In the genomic region with DNA sequence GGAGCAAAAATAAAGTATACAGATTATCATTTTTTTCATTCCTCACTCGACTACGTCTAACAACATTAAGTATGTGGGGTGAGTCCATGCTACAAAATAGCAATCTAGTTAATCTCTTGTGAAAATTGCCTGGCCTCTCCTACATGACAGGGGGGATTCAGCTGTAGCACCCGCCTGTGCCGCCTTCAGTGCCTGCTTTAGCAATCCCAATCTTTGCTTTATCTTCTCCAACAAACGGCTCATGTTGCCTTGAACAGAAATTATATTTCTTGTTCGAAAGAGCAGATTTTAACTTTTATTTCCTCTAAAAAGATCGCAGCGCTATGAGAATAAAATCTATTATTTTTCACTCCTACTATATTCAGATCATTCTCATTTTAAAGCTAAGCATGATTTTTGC, we compare ENCODE assay signal across 22 cellular contexts. TPM values are rescaled to one million over a fixed set of nuclear protein-coding genes. Genes with fewer than 3 reads are reported as not detected.
A peak's percentile ranks its signal among the peaks of the same experiment; 100 is the strongest.
DNase-seq lines count a peak whose midpoint lies in the region; ATAC-seq and TF ChIP-seq lines count a peak whose summit lies in the region.
"Had no signal": no experiment of that assay in that cellular context is flagged by ENCODE, and none has a peak within 500 bp of the region (broad histone marks: within the 10 kb centered on the region; RNA-seq: fewer than 3 reads in every experiment).

No MANE protein-coding gene starts in this region.

- no peaks in the 10 kb centered on the region for H3K36me3 ChIP-seq in BLaER1
- no peaks in the 10 kb centered on the region for H3K36me3 ChIP-seq in naive thymus-derived CD4-positive, alpha-beta T cell (ENCODE audit: control insufficient read depth in 2 of 3, insufficient read depth in 3 of 3, low read length in 3 of 3)
- H3K36me3 ChIP-seq: thyroid gland had no signal

- no peak for TF ChIP-seq POLR2A in erythroblast (IDR thresholded peaks at IDR 0.05; ENCODE audit: low read length)

- H3K4me1 ChIP-seq in BLaER1: 0 out of 2 replicates have a peak, but pooled peaks cover 3% of the 10 kb centered on the region
- no peaks in the 10 kb centered on the region for H3K4me1 ChIP-seq in naive thymus-derived CD4-positive, alpha-beta T cell (ENCODE audit: control insufficient read depth in 2 of 2, insufficient read depth in 2 of 2, low read length in 2 of 2)

- H3K27me3 Mint-ChIP-seq in endothelial cell (ENCODE audit: unreplicated experiment): peaks cover 17% of the 10 kb centered on the region
- peaks cover 15% of the 10 kb centered on the region for H3K27me3 Mint-ChIP-seq in neural crest cell (ENCODE audit: low read depth)
- H3K27me3 Mint-ChIP-seq in naive thymus-derived CD4-positive, alpha-beta T cell: peaks cover 44 to 60% (median 53%) of the 10 kb centered on the region in 5 donors
- peaks cover 56 to 85% of the 10 kb centered on the region in 2 donors for H3K27me3 Mint-ChIP-seq in stimulated activated naive B cell treated with anti-CD40 and anti-IgM and Interleukin-4, amounts not matched to agents 10 μg/mL and 1 μg/mL and 100 μg/mL, for 72 hours

- H3K4me3 Mint-ChIP-seq in endothelial cell (ENCODE audit: unreplicated experiment): peak overlapping the region; percentile 99
- peak overlapping the region; percentile 96 for H3K4me3 Mint-ChIP-seq in neural crest cell
- no peak overlapping the region for H3K4me3 Mint-ChIP-seq in naive thymus-derived CD4-positive, alpha-beta T cell
- no peak overlapping the region for H3K4me3 Mint-ChIP-seq in stimulated activated naive B cell treated with anti-CD40 and anti-IgM and Interleukin-4, amounts not matched to agents 10 μg/mL and 1 μg/mL and 100 μg/mL, for 72 hours
- H3K4me3 Mint-ChIP-seq: activated B cell treated with CpG ODN at 0.5 μM for 24 hours; activated CD4-positive, alpha-beta memory T cell treated with anti-CD3 and anti-CD28 coated beads for 36 hours; CD8-positive, alpha-beta T cell; T-helper 17 cell had no signal

- H3K36me3 Mint-ChIP-seq in endothelial cell (ENCODE audit: low read depth, unreplicated experiment) (peaks cover 11% of the 10 kb centered on the region), neural crest cell (ENCODE audit: low read depth) (peaks cover 16% of the 10 kb centered on the region)
- H3K36me3 Mint-ChIP-seq in naive thymus-derived CD4-positive, alpha-beta T cell: peaks cover 0 to 11% (median 0%) of the 10 kb centered on the region in 5 donors
- peaks cover 10 to 11% of the 10 kb centered on the region in 2 donors for H3K36me3 Mint-ChIP-seq in stimulated activated naive B cell treated with anti-CD40 and anti-IgM and Interleukin-4, amounts not matched to agents 10 μg/mL and 1 μg/mL and 100 μg/mL, for 72 hours
- H3K36me3 Mint-ChIP-seq: CD8-positive, alpha-beta T cell had no signal

- POLR2A ChIA-PET in naive thymus-derived CD4-positive, alpha-beta T cell (lab: Charles Lee): no interaction called here

- CTCF ChIA-PET in naive thymus-derived CD4-positive, alpha-beta T cell (lab: Charles Lee): no interaction called here

- TF ChIP-seq CTCF in endothelial cell (IDR thresholded peaks at IDR 0.05; ENCODE audit: unreplicated experiment) (no peak), neural crest cell (conservative IDR thresholded peaks at IDR 0.05) (no peak)

- H3K4me3 ChIP-seq in BLaER1: no peak overlapping the region
- no peak overlapping the region for H3K4me3 ChIP-seq in naive thymus-derived CD4-positive, alpha-beta T cell (ENCODE audit: low read length)
- H3K4me3 ChIP-seq: K562, thyroid gland had no signal

- H3K9me3 Mint-ChIP-seq in endothelial cell (ENCODE audit: unreplicated experiment) (no peaks in the 10 kb centered on the region), neural crest cell (no peaks in the 10 kb centered on the region)
- H3K9me3 Mint-ChIP-seq in naive thymus-derived CD4-positive, alpha-beta T cell: peaks cover 0 to 21% (median 3%) of the 10 kb centered on the region in 11 donors
- no peaks in the 10 kb centered on the region for H3K9me3 Mint-ChIP-seq in stimulated activated naive B cell treated with anti-CD40 and anti-IgM and Interleukin-4, amounts not matched to agents 10 μg/mL and 1 μg/mL and 100 μg/mL, for 72 hours
- H3K9me3 Mint-ChIP-seq: activated B cell treated with CpG ODN at 0.5 μM for 24 hours; activated CD4-positive, alpha-beta memory T cell treated with anti-CD3 and anti-CD28 coated beads for 36 hours; CD8-positive, alpha-beta T cell had no signal

- no peak for ATAC-seq in HG02623 (IDR thresholded peaks at IDR 0.05; ENCODE audit: unreplicated experiment)
- ATAC-seq in naive thymus-derived CD4-positive, alpha-beta T cell: no peak
- ATAC-seq in stimulated activated naive B cell treated with anti-CD40 and anti-IgM and Interleukin-4, amounts not matched to agents 10 μg/mL and 1 μg/mL and 100 μg/mL, for 72 hours (replicated peaks): no peak
- ATAC-seq: CD8-positive, alpha-beta T cell; K562; right cardiac atrium; T-helper 17 cell had no signal

- no peak overlapping the region for H3K27ac Mint-ChIP-seq in endothelial cell (ENCODE audit: unreplicated experiment)
- peak overlapping the region; percentile 99 for H3K27ac Mint-ChIP-seq in neural crest cell (ENCODE audit: unreplicated experiment)
- no peak overlapping the region for H3K27ac Mint-ChIP-seq in naive thymus-derived CD4-positive, alpha-beta T cell
- H3K27ac Mint-ChIP-seq in stimulated activated naive B cell treated with anti-CD40 and anti-IgM and Interleukin-4, amounts not matched to agents 10 μg/mL and 1 μg/mL and 100 μg/mL, for 72 hours: no peak overlapping the region
- H3K27ac Mint-ChIP-seq: activated B cell treated with CpG ODN at 0.5 μM for 24 hours; activated CD4-positive, alpha-beta memory T cell treated with anti-CD3 and anti-CD28 coated beads for 36 hours; CD8-positive, alpha-beta T cell; T-helper 17 cell had no signal

- peak overlapping the region; percentile 79; the same call in 1 of the 2 replicates for H3K4me2 ChIP-seq in BLaER1

- intact Hi-C loops in naive thymus-derived CD4-positive, alpha-beta T cell (cut with micrococcal nuclease): no loop called here

- H3K4me1 Mint-ChIP-seq in endothelial cell (ENCODE audit: unreplicated experiment): peaks cover 20% of the 10 kb centered on the region
- H3K4me1 Mint-ChIP-seq in neural crest cell: peaks cover 36% of the 10 kb centered on the region
- H3K4me1 Mint-ChIP-seq in naive thymus-derived CD4-positive, alpha-beta T cell: peaks cover 5 to 16% (median 14%) of the 10 kb centered on the region in 7 donors
- H3K4me1 Mint-ChIP-seq in stimulated activated naive B cell treated with anti-CD40 and anti-IgM and Interleukin-4, amounts not matched to agents 10 μg/mL and 1 μg/mL and 100 μg/mL, for 72 hours: peaks cover 14 to 20% of the 10 kb centered on the region in 2 donors

- no peak overlapping the region for H3K9ac ChIP-seq in BLaER1

- H3K27me3 ChIP-seq in BLaER1: no peaks in the 10 kb centered on the region
- peaks cover 0 to 10% of the 10 kb centered on the region in 2 donors for H3K27me3 ChIP-seq in naive thymus-derived CD4-positive, alpha-beta T cell (ENCODE audit: control insufficient read depth in 2 of 2, insufficient read depth in 2 of 2, low read length in 2 of 2)

- H3K9me3 ChIP-seq in BLaER1: no peaks in the 10 kb centered on the region
- H3K9me3 ChIP-seq in naive thymus-derived CD4-positive, alpha-beta T cell (ENCODE audit: control insufficient read depth in 2 of 3, low read length in 3 of 3): no peaks in the 10 kb centered on the region
- H3K9me3 ChIP-seq: thyroid gland had no signal

- DNase-seq in NCI-H2227 treated with DMSO at 0.1 percent for 48 hours (lab: John Stamatoyannopoulos, UW) (peak; percentile 48), endothelial cell (ENCODE audit: low spot score) (no peak), neural crest cell (ENCODE audit: low read depth, low spot score) (no peak), erythroblast (lab: John Stamatoyannopoulos, UW) (no peak)
- DNase-seq in naive thymus-derived CD4-positive, alpha-beta T cell: no peak
- no peak for DNase-seq in stimulated activated naive B cell treated with anti-CD40 and anti-IgM and Interleukin-4, amounts not matched to agents 10 μg/mL and 1 μg/mL and 100 μg/mL, for 72 hours
- DNase-seq: activated B cell treated with CpG ODN at 0.5 μM for 24 hours; activated CD4-positive, alpha-beta memory T cell treated with anti-CD3 and anti-CD28 coated beads for 36 hours; activated naive CD4-positive, alpha-beta T cell; activated T-cell treated with anti-CD3 and anti-CD28 coated beads for 4 hours; aorta; CD8-positive, alpha-beta T cell; NCI-H2029 treated with DMSO at 0.1 percent for 48 hours; NCI-H526; occipital lobe; right cardiac atrium; stimulated activated naive CD4-positive, alpha-beta T cell; T-helper 17 cell; thyroid gland had no signal

- H3K27ac ChIP-seq in BLaER1: no peak overlapping the region
- H3K27ac ChIP-seq in naive thymus-derived CD4-positive, alpha-beta T cell (ENCODE audit: low read depth, low read length): no peak overlapping the region
- H3K27ac ChIP-seq: thyroid gland had no signal

- peaks cover 23% of the 10 kb centered on the region for H4K20me1 ChIP-seq in BLaER1

RNA-seq across cellular contexts. Expression of a gene that starts 2.4 kb away (rescaled TPM):
- total RNA-seq in endothelial cell (ENCODE audit: unreplicated experiment): 39.4 TPM
- total RNA-seq in neural crest cell: 197 and 201 TPM in 2 replicates
- not detected for total RNA-seq in naive thymus-derived CD4-positive, alpha-beta T cell
- not detected for polyA plus RNA-seq in naive thymus-derived CD4-positive, alpha-beta T cell
- total RNA-seq: activated B cell treated with CpG ODN at 0.5 μM for 24 hours; activated CD4-positive, alpha-beta memory T cell treated with anti-CD3 and anti-CD28 coated beads for 36 hours; CD8-positive, alpha-beta T cell; T-helper 17 cell; thyroid gland had no signal
- polyA plus RNA-seq: aorta, K562 had no signal

Comparison
In these comparisons a context has a peak if more than half of its experiments do, and no peak if none do; other contexts are left out.
1. H3K4me3 Mint-ChIP-seq: peak in endothelial cell (single experiment) and neural crest cell (single experiment); none in naive thymus-derived CD4-positive, alpha-beta T cell (0 of 10) and stimulated activated naive B cell treated with anti-CD40 and anti-IgM and Interleukin-4, amounts not matched to agents 10 μg/mL and 1 μg/mL and 100 μg/mL, for 72 hours (0 of 2).
2. RNA of a gene that starts 2.4 kb away (total RNA-seq): 197 to 201 TPM in neural crest cell and 39.4 TPM in endothelial cell (single experiment); not detected in naive thymus-derived CD4-positive, alpha-beta T cell; every median in the first group is over 10 times any median in the second.